In genomic region chr9:93397664-93398381, GRCh38 we compare ENCODE assay signal across 26 cellular contexts.
A peak's percentile ranks its signal among the peaks of the same experiment; 100 is the strongest.
DNase-seq lines count a peak whose midpoint lies in the region; ATAC-seq, FAIRE-seq and TF ChIP-seq lines count a peak whose summit lies in the region.
"Had no signal": no experiment of that assay in that cellular context is flagged by ENCODE, and none has a peak within 500 bp of the region (broad histone marks: within the 10 kb centered on the region; RNA-seq: fewer than 3 reads in every experiment).

No MANE protein-coding gene starts in this region.

- no peak for TF ChIP-seq POLR2A in NB4 (IDR thresholded peaks at IDR 0.05; ENCODE audit: extremely low read depth, insufficient read length)

- DNase-seq in NOMO-1 treated with DMSO at 0.1 percent for 48 hours (lab: John Stamatoyannopoulos, UW; ENCODE audit: unreplicated experiment) (peak; percentile 1), NOMO-1 treated with dmso at 0.1 percent for 144 hours (lab: John Stamatoyannopoulos, UW; ENCODE audit: unreplicated experiment) (no peak), NB4 (ENCODE audit: low read depth) (peak; percentile 56), fibroblast of gingiva (ENCODE audit: low read depth) (peak; percentile 47), stromal cell of bone marrow (ENCODE audit: low read depth) (peak; percentile 9), D721Med (ENCODE audit: insufficient read length, low spot score) (no peak), NCI-H748 (lab: John Stamatoyannopoulos, UW; ENCODE audit: unreplicated experiment) (no peak)
- DNase-seq: 8988T; activated CD4-positive, alpha-beta memory T cell treated with anti-CD3 and anti-CD28 coated beads, Interleukin-2, amount 10 ng/mL, durations not matched to agents 7 days and 5 days; activated CD4-positive, CD25-positive, alpha-beta regulatory T cell; activated naive CD4-positive, alpha-beta T cell; anterior cingulate cortex; cerebellar nuclear complex; effector CD4-positive, alpha-beta T cell; lower lobe of right lung; NCI-H1092 treated with DMSO at 0.1 percent for 48 hours; NCI-H2081; NCI-H524 treated with DMSO at 0.1 percent for 48 hours; occipital lobe; stimulated activated naive CD8-positive, alpha-beta T cell treated with anti-CD3 and anti-CD28 coated beads, Interleukin-15, Interleukin-2, amounts not matched to agents 100 U/mL and 50 U/mL, for 24 hours; transverse colon had no signal

- FAIRE-seq in D721Med (lab: Jason Lieb, UNC), result no peak

- no peak for ATAC-seq in HG03159 (IDR thresholded peaks at IDR 0.05; ENCODE audit: unreplicated experiment)
- ATAC-seq: sciatic nerve; stimulated activated naive CD8-positive, alpha-beta T cell treated with anti-CD3 and anti-CD28 coated beads, Interleukin-15, Interleukin-2, amounts not matched to agents 100 U/mL and 50 U/mL, for 24 hours had no signal

- no peak overlapping the region for H3K4me3 ChIP-seq in NB4 (ENCODE audit: low read depth, low read length)
- H3K4me3 ChIP-seq: BLaER1 treated with 17β-estradiol and CSF1 and Interleukin-3, amounts not matched to agents 10 nM and 100 nM; esophagus muscularis mucosa; HAP-1; lower lobe of right lung; transverse colon had no signal

- TF ChIP-seq CTCF in NB4 (IDR thresholded peaks at IDR 0.05; ENCODE audit: low read depth, low read length) (no peak), D721Med (IDR thresholded peaks at IDR 0.05; ENCODE audit: insufficient read depth, missing control alignments) (no peak)

Comparison
In these comparisons a context has a peak if more than half of its experiments do, and no peak if none do; other contexts are left out.
1. DNase-seq: peak in NOMO-1 treated with DMSO at 0.1 percent for 48 hours (single experiment), NB4 (single experiment), fibroblast of gingiva (single experiment) and stromal cell of bone marrow (single experiment); none in NOMO-1 treated with dmso at 0.1 percent for 144 hours (single experiment), D721Med (single experiment) and NCI-H748 (single experiment).